ENCODE assay signal across 1 cellular context in the genomic region with DNA sequence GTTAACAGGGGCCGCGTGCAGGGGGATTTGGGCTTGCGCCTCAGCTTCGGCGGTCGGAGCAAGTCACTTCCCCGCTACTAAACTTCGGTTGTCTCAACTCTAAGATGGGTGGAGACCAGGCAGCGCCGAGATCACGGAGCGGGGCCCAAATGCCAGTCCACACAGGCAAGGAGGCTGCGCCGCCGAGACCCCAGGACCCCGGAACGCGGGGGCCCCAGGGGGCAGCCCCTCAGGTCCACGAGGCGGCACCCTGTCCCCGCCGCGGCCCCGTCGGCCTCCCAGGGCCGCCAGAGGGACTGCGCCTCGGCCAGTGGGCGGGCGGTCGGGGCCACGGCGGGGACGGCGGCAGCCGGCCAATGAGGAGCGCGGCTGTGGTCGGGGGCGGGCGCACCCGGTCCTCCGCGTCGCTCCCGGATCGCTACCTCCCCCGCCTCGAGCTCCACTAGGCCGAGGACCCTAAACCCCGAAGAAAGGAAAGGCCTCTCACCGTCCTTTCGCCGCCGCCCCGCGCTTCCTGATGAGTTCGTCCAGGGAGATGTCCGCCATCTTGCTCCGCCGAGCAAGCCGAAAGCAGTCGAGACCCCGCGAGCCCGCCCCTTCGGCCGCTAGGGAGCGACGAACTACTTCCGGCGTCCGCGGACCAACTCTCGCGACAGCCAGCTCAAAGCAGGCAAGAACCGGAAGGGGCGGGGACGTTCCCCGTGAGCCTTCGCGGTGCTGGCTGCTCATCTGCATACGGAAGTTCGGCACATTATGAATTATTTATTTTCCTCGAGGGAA.
TF ChIP-seq lines count a peak whose summit lies in the region.

A gene with protein sequence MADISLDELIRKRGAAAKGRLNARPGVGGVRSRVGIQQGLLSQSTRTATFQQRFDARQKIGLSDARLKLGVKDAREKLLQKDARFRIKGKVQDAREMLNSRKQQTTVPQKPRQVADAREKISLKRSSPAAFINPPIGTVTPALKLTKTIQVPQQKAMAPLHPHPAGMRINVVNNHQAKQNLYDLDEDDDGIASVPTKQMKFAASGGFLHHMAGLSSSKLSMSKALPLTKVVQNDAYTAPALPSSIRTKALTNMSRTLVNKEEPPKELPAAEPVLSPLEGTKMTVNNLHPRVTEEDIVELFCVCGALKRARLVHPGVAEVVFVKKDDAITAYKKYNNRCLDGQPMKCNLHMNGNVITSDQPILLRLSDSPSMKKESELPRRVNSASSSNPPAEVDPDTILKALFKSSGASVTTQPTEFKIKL (minus strand): TSS at position 572 of the 780 bp plus-strand sequence. CDS start 26 bp downstream, at position 546.

TF ChIP-seq in K562, 482 proteins besides CTCF, POLR2A, EP300 and RAD21 (continued from another document and continues in another):
- peak; percentile 39 for TF ChIP-seq FIP1L1 (IDR thresholded peaks at IDR 0.05; ENCODE audit: low read depth, low read length, poor library complexity, severe bottlenecking)
- no peak for TF ChIP-seq SMC3 (conservative IDR thresholded peaks at IDR 0.05; ENCODE audit: insufficient read depth, low read depth, low read length)
- TF ChIP-seq, protein P1, sequence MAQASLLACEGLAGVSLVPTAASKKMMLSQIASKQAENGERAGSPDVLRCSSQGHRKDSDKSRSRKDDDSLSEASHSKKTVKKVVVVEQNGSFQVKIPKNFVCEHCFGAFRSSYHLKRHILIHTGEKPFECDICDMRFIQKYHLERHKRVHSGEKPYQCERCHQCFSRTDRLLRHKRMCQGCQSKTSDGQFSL (CRISPR knock-in tag; IDR thresholded peaks at IDR 0.05): no peak
- TF ChIP-seq, protein P1 (tag; IDR thresholded peaks at IDR 0.05): no peak
- peak; percentile 0 for TF ChIP-seq SAP30 (IDR thresholded peaks at IDR 0.05; ENCODE audit: borderline replicate concordance, insufficient read depth, low read depth, low read length, poor library complexity, severe bottlenecking)
- no peak for TF ChIP-seq HSF4 (CRISPR knock-in tag; IDR thresholded peaks at IDR 0.05; ENCODE audit: borderline replicate concordance)
- TF ChIP-seq, protein P2, sequence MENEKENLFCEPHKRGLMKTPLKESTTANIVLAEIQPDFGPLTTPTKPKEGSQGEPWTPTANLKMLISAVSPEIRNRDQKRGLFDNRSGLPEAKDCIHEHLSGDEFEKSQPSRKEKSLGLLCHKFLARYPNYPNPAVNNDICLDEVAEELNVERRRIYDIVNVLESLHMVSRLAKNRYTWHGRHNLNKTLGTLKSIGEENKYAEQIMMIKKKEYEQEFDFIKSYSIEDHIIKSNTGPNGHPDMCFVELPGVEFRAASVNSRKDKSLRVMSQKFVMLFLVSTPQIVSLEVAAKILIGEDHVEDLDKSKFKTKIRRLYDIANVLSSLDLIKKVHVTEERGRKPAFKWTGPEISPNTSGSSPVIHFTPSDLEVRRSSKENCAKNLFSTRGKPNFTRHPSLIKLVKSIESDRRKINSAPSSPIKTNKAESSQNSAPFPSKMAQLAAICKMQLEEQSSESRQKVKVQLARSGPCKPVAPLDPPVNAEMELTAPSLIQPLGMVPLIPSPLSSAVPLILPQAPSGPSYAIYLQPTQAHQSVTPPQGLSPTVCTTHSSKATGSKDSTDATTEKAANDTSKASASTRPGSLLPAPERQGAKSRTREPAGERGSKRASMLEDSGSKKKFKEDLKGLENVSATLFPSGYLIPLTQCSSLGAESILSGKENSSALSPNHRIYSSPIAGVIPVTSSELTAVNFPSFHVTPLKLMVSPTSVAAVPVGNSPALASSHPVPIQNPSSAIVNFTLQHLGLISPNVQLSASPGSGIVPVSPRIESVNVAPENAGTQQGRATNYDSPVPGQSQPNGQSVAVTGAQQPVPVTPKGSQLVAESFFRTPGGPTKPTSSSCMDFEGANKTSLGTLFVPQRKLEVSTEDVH (IDR thresholded peaks at IDR 0.05; ENCODE audit: low read depth, partially characterized antibody): no peak
- no peak for TF ChIP-seq PHTF2 (CRISPR knock-in tag; IDR thresholded peaks at IDR 0.05)
- no peak for TF ChIP-seq POLR2B (IDR thresholded peaks at IDR 0.05; ENCODE audit: low read depth, partially characterized antibody)
- TF ChIP-seq, protein P3, sequence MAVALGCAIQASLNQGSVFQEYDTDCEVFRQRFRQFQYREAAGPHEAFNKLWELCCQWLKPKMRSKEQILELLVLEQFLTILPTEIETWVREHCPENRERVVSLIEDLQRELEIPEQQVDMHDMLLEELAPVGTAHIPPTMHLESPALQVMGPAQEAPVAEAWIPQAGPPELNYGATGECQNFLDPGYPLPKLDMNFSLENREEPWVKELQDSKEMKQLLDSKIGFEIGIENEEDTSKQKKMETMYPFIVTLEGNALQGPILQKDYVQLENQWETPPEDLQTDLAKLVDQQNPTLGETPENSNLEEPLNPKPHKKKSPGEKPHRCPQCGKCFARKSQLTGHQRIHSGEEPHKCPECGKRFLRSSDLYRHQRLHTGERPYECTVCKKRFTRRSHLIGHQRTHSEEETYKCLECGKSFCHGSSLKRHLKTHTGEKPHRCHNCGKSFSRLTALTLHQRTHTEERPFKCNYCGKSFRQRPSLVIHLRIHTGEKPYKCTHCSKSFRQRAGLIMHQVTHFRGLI (CRISPR knock-in tag; IDR thresholded peaks at IDR 0.05): no peak
- TF ChIP-seq RBBP5 (IDR thresholded peaks at IDR 0.05; ENCODE audit: borderline replicate concordance, insufficient read depth, low read length, poor library complexity, severe bottlenecking): peak; percentile 85
- no peak for TF ChIP-seq FOXJ2 (tag; IDR thresholded peaks at IDR 0.05)
- TF ChIP-seq KDM5B (IDR thresholded peaks at IDR 0.05; ENCODE audit: insufficient replicate concordance, low read depth, low read length): no peak
- no peak for TF ChIP-seq NFIX (CRISPR knock-in tag; IDR thresholded peaks at IDR 0.05; ENCODE audit: low read depth)
- TF ChIP-seq ZNF699 (CRISPR knock-in tag; IDR thresholded peaks at IDR 0.05; ENCODE audit: insufficient replicate concordance): no peak
- no peak for TF ChIP-seq ZNF778 (CRISPR knock-in tag; IDR thresholded peaks at IDR 0.05)
- TF ChIP-seq PCBP2 (IDR thresholded peaks at IDR 0.05; ENCODE audit: low read depth, low read length, poor library complexity, severe bottlenecking): no peak
- TF ChIP-seq GABPB2 (CRISPR knock-in tag; conservative IDR thresholded peaks at IDR 0.05): no peak
- no peak for TF ChIP-seq ZNF780A (CRISPR knock-in tag; IDR thresholded peaks at IDR 0.05)
- TF ChIP-seq SIRT6 (IDR thresholded peaks at IDR 0.05; ENCODE audit: low read depth, low read length): no peak
- no peak for TF ChIP-seq CREB1 (IDR thresholded peaks at IDR 0.05)
- 0 out of 2 replicates have a peak, but pooled peaks have one; percentile 2 for TF ChIP-seq CREB1 (CRISPR knock-in tag; IDR thresholded peaks at IDR 0.05)
- TF ChIP-seq EWSR1 (IDR thresholded peaks at IDR 0.05; ENCODE audit: borderline replicate concordance, low read depth, partially characterized antibody): no peak
- TF ChIP-seq U2AF2 (optimal IDR thresholded peaks at IDR 0.05; ENCODE audit: low read depth, low read length): no peak
- 0 out of 2 replicates have a peak, but pooled peaks have one; percentile 10 for TF ChIP-seq SOX6 (IDR thresholded peaks at IDR 0.05)
- TF ChIP-seq SNIP1 (IDR thresholded peaks at IDR 0.05; ENCODE audit: low read depth): no peak
- TF ChIP-seq SP1 (CRISPR knock-in tag; IDR thresholded peaks at IDR 0.05): peak; percentile 64; the same call in 1 of the 2 replicates
- no peak for TF ChIP-seq CCAR2 (IDR thresholded peaks at IDR 0.05; ENCODE audit: low read depth, low read length)
- TF ChIP-seq PRPF4 (IDR thresholded peaks at IDR 0.05; ENCODE audit: insufficient read depth, low read depth, low read length, poor library complexity, severe bottlenecking): peak; percentile 12
- peak; percentile 91 for TF ChIP-seq POLR2G (IDR thresholded peaks at IDR 0.05; ENCODE audit: low read depth, low read length)
- no peak for TF ChIP-seq ZNF239 (CRISPR knock-in tag; IDR thresholded peaks at IDR 0.05)
- TF ChIP-seq, protein P4, sequence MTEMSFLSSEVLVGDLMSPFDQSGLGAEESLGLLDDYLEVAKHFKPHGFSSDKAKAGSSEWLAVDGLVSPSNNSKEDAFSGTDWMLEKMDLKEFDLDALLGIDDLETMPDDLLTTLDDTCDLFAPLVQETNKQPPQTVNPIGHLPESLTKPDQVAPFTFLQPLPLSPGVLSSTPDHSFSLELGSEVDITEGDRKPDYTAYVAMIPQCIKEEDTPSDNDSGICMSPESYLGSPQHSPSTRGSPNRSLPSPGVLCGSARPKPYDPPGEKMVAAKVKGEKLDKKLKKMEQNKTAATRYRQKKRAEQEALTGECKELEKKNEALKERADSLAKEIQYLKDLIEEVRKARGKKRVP (CRISPR knock-in tag; IDR thresholded peaks at IDR 0.05): no peak
- no peak for TF ChIP-seq ETV6 (IDR thresholded peaks at IDR 0.05; ENCODE audit: borderline replicate concordance in 1 of 2, low read depth in 2 of 2, low read length in 1 of 2)
- no peak for TF ChIP-seq ETV6 (CRISPR knock-in tag; IDR thresholded peaks at IDR 0.05; ENCODE audit: borderline replicate concordance)
- peak; percentile 92 for TF ChIP-seq NFRKB (IDR thresholded peaks at IDR 0.05; ENCODE audit: low read depth)
- no peak for TF ChIP-seq NCOA4 (IDR thresholded peaks at IDR 0.05; ENCODE audit: partially characterized antibody)
- TF ChIP-seq STAT5B (CRISPR knock-in tag; IDR thresholded peaks at IDR 0.05): no peak
- TF ChIP-seq KLF1 (tag; IDR thresholded peaks at IDR 0.05): no peak; the same call in 1 of the 2 replicates
- TF ChIP-seq MTA2 (IDR thresholded peaks at IDR 0.05; ENCODE audit: low read depth): no peak
- no peak for TF ChIP-seq ILK (tag; IDR thresholded peaks at IDR 0.05; ENCODE audit: borderline replicate concordance, low read depth)
- TF ChIP-seq, protein P5, sequence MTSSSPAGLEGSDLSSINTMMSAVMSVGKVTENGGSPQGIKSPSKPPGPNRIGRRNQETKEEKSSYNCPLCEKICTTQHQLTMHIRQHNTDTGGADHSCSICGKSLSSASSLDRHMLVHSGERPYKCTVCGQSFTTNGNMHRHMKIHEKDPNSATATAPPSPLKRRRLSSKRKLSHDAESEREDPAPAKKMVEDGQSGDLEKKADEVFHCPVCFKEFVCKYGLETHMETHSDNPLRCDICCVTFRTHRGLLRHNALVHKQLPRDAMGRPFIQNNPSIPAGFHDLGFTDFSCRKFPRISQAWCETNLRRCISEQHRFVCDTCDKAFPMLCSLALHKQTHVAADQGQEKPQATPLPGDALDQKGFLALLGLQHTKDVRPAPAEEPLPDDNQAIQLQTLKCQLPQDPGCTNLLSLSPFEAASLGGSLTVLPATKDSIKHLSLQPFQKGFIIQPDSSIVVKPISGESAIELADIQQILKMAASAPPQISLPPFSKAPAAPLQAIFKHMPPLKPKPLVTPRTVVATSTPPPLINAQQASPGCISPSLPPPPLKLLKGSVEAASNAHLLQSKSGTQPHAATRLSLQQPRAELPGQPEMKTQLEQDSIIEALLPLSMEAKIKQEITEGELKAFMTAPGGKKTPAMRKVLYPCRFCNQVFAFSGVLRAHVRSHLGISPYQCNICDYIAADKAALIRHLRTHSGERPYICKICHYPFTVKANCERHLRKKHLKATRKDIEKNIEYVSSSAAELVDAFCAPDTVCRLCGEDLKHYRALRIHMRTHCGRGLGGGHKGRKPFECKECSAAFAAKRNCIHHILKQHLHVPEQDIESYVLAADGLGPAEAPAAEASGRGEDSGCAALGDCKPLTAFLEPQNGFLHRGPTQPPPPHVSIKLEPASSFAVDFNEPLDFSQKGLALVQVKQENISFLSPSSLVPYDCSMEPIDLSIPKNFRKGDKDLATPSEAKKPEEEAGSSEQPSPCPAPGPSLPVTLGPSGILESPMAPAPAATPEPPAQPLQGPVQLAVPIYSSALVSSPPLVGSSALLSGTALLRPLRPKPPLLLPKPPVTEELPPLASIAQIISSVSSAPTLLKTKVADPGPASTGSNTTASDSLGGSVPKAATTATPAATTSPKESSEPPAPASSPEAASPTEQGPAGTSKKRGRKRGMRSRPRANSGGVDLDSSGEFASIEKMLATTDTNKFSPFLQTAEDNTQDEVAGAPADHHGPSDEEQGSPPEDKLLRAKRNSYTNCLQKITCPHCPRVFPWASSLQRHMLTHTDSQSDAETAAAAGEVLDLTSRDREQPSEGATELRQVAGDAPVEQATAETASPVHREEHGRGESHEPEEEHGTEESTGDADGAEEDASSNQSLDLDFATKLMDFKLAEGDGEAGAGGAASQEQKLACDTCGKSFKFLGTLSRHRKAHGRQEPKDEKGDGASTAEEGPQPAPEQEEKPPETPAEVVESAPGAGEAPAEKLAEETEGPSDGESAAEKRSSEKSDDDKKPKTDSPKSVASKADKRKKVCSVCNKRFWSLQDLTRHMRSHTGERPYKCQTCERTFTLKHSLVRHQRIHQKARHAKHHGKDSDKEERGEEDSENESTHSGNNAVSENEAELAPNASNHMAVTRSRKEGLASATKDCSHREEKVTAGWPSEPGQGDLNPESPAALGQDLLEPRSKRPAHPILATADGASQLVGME (CRISPR knock-in tag; IDR thresholded peaks at IDR 0.05): no peak
- TF ChIP-seq XRCC3 (IDR thresholded peaks at IDR 0.05): no peak
- no peak for TF ChIP-seq ZNF121 (CRISPR knock-in tag; conservative IDR thresholded peaks at IDR 0.05)
- no peak for TF ChIP-seq RBM17 (IDR thresholded peaks at IDR 0.05; ENCODE audit: borderline replicate concordance, low read depth, low read length)
- no peak for TF ChIP-seq HDAC3 (IDR thresholded peaks at IDR 0.05; ENCODE audit: borderline replicate concordance, partially characterized antibody)
- TF ChIP-seq ZNF224 (CRISPR knock-in tag; IDR thresholded peaks at IDR 0.05): no peak
- TF ChIP-seq, protein P6, sequence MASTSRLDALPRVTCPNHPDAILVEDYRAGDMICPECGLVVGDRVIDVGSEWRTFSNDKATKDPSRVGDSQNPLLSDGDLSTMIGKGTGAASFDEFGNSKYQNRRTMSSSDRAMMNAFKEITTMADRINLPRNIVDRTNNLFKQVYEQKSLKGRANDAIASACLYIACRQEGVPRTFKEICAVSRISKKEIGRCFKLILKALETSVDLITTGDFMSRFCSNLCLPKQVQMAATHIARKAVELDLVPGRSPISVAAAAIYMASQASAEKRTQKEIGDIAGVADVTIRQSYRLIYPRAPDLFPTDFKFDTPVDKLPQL (IDR thresholded peaks at IDR 0.05; ENCODE audit: extremely low read depth, insufficient read length): no peak
- TF ChIP-seq, protein P7, sequence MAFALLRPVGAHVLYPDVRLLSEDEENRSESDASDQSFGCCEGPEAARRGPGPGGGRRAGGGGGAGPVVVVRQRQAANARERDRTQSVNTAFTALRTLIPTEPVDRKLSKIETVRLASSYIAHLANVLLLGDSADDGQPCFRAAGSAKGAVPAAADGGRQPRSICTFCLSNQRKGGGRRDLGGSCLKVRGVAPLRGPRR (CRISPR knock-in tag; IDR thresholded peaks at IDR 0.05): no peak
- TF ChIP-seq, protein P8, sequence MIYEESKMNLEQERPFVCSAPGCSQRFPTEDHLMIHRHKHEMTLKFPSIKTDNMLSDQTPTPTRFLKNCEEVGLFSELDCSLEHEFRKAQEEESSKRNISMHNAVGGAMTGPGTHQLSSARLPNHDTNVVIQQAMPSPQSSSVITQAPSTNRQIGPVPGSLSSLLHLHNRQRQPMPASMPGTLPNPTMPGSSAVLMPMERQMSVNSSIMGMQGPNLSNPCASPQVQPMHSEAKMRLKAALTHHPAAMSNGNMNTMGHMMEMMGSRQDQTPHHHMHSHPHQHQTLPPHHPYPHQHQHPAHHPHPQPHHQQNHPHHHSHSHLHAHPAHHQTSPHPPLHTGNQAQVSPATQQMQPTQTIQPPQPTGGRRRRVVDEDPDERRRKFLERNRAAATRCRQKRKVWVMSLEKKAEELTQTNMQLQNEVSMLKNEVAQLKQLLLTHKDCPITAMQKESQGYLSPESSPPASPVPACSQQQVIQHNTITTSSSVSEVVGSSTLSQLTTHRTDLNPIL (CRISPR knock-in tag; IDR thresholded peaks at IDR 0.05): no peak
- TF ChIP-seq ZZZ3 (IDR thresholded peaks at IDR 0.05): no peak
